8 cellular contexts compared by ENCODE assay signal in genomic region chr5:32710335-32710858, GRCh38. TPM values are rescaled to one million over a fixed set of nuclear protein-coding genes. Genes with fewer than 3 reads are reported as not detected.
A peak's percentile ranks its signal among the peaks of the same experiment; 100 is the strongest.
DNase-seq lines count a peak whose midpoint lies in the region; ATAC-seq and TF ChIP-seq lines count a peak whose summit lies in the region.

No MANE protein-coding gene starts in this region.

- H3K27ac ChIP-seq in 22Rv1: peak overlapping the region; percentile 76
- H3K27ac ChIP-seq in neuronal stem cell (replicated peaks; ENCODE audit: low read length): no peak overlapping the region

- H2AK5ac ChIP-seq in neuronal stem cell (ENCODE audit: low read depth, low read length): no peak overlapping the region

- H4K91ac ChIP-seq in neuronal stem cell (ENCODE audit: low read depth, low read length, poor library complexity): no peak overlapping the region

- no peak overlapping the region for H4K8ac ChIP-seq in neuronal stem cell (ENCODE audit: low read depth, low read length)

- H3K27me3 ChIP-seq in neuronal stem cell (ENCODE audit: control insufficient read depth in 3 of 3, insufficient read depth in 3 of 3, low read depth in 1 of 3, low read length in 3 of 3): peaks cover 26 to 75% (median 67%) of the 10 kb centered on the region in 3 experiments

- no peak overlapping the region for H3K9ac ChIP-seq in neuronal stem cell (ENCODE audit: low read depth, low read length, poor library complexity)

- H2BK120ac ChIP-seq in neuronal stem cell (ENCODE audit: low read depth, low read length): no peak overlapping the region

- peaks cover 4 to 20% of the 10 kb centered on the region in 2 donors for H3K4me1 ChIP-seq in neuronal stem cell (ENCODE audit: control insufficient read depth in 2 of 2, insufficient read depth in 1 of 2, low read depth in 1 of 2, low read length in 2 of 2)

- no peaks in the 10 kb centered on the region for H3K36me3 ChIP-seq in neuronal stem cell (replicated peaks in 1 of 2; ENCODE audit: control insufficient read depth in 2 of 2, insufficient read depth in 2 of 2, low read length in 2 of 2)

- H2BK15ac ChIP-seq in neuronal stem cell (ENCODE audit: low read length): no peak overlapping the region

- H2BK5ac ChIP-seq in neuronal stem cell (ENCODE audit: low read length): no peak overlapping the region

- H3K79me1 ChIP-seq in neuronal stem cell (ENCODE audit: low read depth, low read length): no peaks in the 10 kb centered on the region

- no peak overlapping the region for H3K23ac ChIP-seq in neuronal stem cell (ENCODE audit: low read depth, low read length, poor library complexity)

- ATAC-seq in GM19395 (IDR thresholded peaks at IDR 0.05; ENCODE audit: unreplicated experiment) (peak; percentile 11), HG02571 (IDR thresholded peaks at IDR 0.05; ENCODE audit: unreplicated experiment) (no peak)

- H3K4me2 ChIP-seq in neuronal stem cell (ENCODE audit: insufficient read depth, low read length, poor library complexity, severe bottlenecking): peak overlapping the region; percentile 95

- peaks cover 0 to 6% of the 10 kb centered on the region in 2 donors for H3K9me3 ChIP-seq in neuronal stem cell (replicated peaks in 1 of 2; ENCODE audit: control insufficient read depth in 2 of 2, insufficient read depth in 1 of 2, low read depth in 1 of 2, low read length in 2 of 2)

- H3K4me3 ChIP-seq in fibroblast of pulmonary artery (replicated peaks; ENCODE audit: low read depth, low read length) (peak overlapping the region; percentile 60), neuronal stem cell (ENCODE audit: low read length in 2 of 2) (peak overlapping the region; percentile 34 to 59)

- DNase-seq in T1000 (lab: John Stamatoyannopoulos, UW) (peak; percentile 63), fibroblast of pulmonary artery (ENCODE audit: low read depth) (no peak), neuronal stem cell (ENCODE audit: low spot score) (peak; percentile 51), COR-L47 (lab: John Stamatoyannopoulos, UW) (no peak), NCI-H774 (lab: John Stamatoyannopoulos, UW) (no peak)

- TF ChIP-seq CTCF in 22Rv1 (IDR thresholded peaks at IDR 0.05) (no peak), fibroblast of pulmonary artery (IDR thresholded peaks at IDR 0.05; ENCODE audit: low read length, missing control alignments) (no peak)

- no CpG with 5 or more reads among the region's 29 CpGs for WGBS in neuronal stem cell (ENCODE audit: extremely low coverage in 2 of 2, insufficient read length in 2 of 2, insufficient replicate concordance in 1 of 2), 2 donors

- no peak overlapping the region for H3K14ac ChIP-seq in neuronal stem cell (ENCODE audit: low read length)

- peak overlapping the region; percentile 83 for H2AFZ ChIP-seq in neuronal stem cell (ENCODE audit: low read length)

- H2BK12ac ChIP-seq in neuronal stem cell (ENCODE audit: low read length): no peak overlapping the region

- H3K18ac ChIP-seq in neuronal stem cell (ENCODE audit: low read length): no peak overlapping the region

- no peak overlapping the region for H3K4ac ChIP-seq in neuronal stem cell (ENCODE audit: low read length)

RNA-seq across cellular contexts. Expression of gene NPR3, which starts 0.7 kb away (rescaled TPM):
- polyA plus RNA-seq in neuronal stem cell (2013, experiment 1 of 2): 0.07 TPM
- polyA plus RNA-seq in neuronal stem cell (2013, experiment 2 of 2): 0.04 TPM

Comparison
In these comparisons a context has a peak if more than half of its experiments do, and no peak if none do; other contexts are left out.
1. DNase-seq: peak in T1000 (single experiment) and neuronal stem cell (single experiment); none in fibroblast of pulmonary artery (single experiment), COR-L47 (single experiment) and NCI-H774 (single experiment).